ENCODE assay signal across 20 cellular contexts in the genomic region with DNA sequence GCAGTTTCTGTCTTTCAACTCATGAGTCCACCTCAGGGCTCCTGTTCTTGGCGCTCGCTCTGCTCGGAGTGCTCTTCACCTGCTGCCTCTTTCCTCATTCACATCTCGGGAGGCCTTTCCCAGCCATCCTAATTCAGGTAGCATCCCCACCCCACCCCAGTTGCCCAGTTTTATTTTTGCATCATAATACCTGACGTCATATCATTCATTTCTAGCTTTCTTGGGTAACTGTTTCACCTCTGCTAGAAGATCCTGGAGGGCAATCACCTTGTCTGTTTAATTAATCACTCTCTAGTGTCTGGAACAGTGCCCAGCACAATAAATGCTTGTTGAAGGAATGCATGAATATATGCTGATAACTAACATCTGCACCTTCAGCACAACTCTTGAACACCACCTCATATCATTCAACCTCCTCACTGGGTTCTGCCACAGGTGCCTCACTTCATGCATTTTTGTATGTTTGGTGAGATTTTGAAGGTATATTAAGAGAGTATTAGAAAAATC. TPM values are rescaled to one million over a fixed set of nuclear protein-coding genes. Genes with fewer than 3 reads are reported as not detected.
"Had no signal": no experiment of that assay in that cellular context is flagged by ENCODE, and none has a peak within 500 bp of the region (broad histone marks: within the 10 kb centered on the region; RNA-seq: fewer than 3 reads in every experiment).

No MANE protein-coding gene starts in this region.

- H3K4me3 Mint-ChIP-seq: activated naive CD8-positive, alpha-beta T cell treated with anti-CD3 and anti-CD28 coated beads, Interleukin-2, amount 10 ng/mL, durations not matched to agents 7 days and 5 days; dendritic cell treated with granulocyte-macrophage colony-stimulating factor and Interleukin-4, amounts not matched to agents 40 ng/mL and 50 ng/mL, for 4 days; neural progenitor cell; stimulated activated naive CD8-positive, alpha-beta T cell treated with anti-CD3 and anti-CD28 coated beads, Interleukin-15, amount 100 ng/mL, for 72 hours had no signal

- DNase-seq: activated CD4-positive, alpha-beta T cell treated with anti-CD3 and anti-CD28 coated beads, Interleukin-2, amount 50 U/mL, for 48 hours; activated CD4-positive, CD25-positive, alpha-beta regulatory T cell treated with anti-CD3 and anti-CD28 coated beads, Interleukin-2, amount 50 U/mL, for 72 hours; activated CD8-positive, alpha-beta memory T cell treated with anti-CD3 and anti-CD28 coated beads, Interleukin-2, amount 50 U/mL, for 4 hours; activated gamma-delta T cell treated with Interleukin-2 at 50 U/mL for 16 hours; activated naive CD8-positive, alpha-beta T cell treated with anti-CD3 and anti-CD28 coated beads, Interleukin-2, amount 10 ng/mL, durations not matched to agents 7 days and 5 days; activated T-cell treated with anti-CD3 and anti-CD28 coated beads, Interleukin-2, amount 50 U/mL, for 48 hours; anterior cingulate cortex; brain microvascular endothelial cell; effector memory CD4-positive, alpha-beta T cell; gastrocnemius medialis; psoas muscle; right lobe of liver; stimulated activated CD4-positive, alpha-beta T cell treated with anti-CD3 and anti-CD28 coated beads, Interleukin-1b, Interleukin-23, amount 100 ng/mL, for 48 hours; stimulated activated naive CD8-positive, alpha-beta T cell treated with anti-CD3 and anti-CD28 coated beads, Interleukin-15, amount 100 ng/mL, for 72 hours; SW 1271; T-helper 9 cell had no signal

- H3K27me3 ChIP-seq: brain microvascular endothelial cell, gastrocnemius medialis, neural progenitor cell, right lobe of liver had no signal

- H3K27ac Mint-ChIP-seq: activated naive CD8-positive, alpha-beta T cell treated with anti-CD3 and anti-CD28 coated beads, Interleukin-2, amount 10 ng/mL, durations not matched to agents 7 days and 5 days; dendritic cell treated with granulocyte-macrophage colony-stimulating factor and Interleukin-4, amounts not matched to agents 40 ng/mL and 50 ng/mL, for 4 days; neural progenitor cell; stimulated activated naive CD8-positive, alpha-beta T cell treated with anti-CD3 and anti-CD28 coated beads, Interleukin-15, amount 100 ng/mL, for 72 hours had no signal

- H3K9me3 ChIP-seq: gastrocnemius medialis, psoas muscle, right lobe of liver had no signal

- H3K9ac ChIP-seq: neural progenitor cell had no signal

- ATAC-seq: gastrocnemius medialis; left lobe of liver; psoas muscle; right lobe of liver; stimulated activated naive CD8-positive, alpha-beta T cell treated with anti-CD3 and anti-CD28 coated beads, Interleukin-15, amount 100 ng/mL, for 72 hours had no signal

- H3K4me2 ChIP-seq: neural progenitor cell had no signal

- H3K4me1 ChIP-seq: gastrocnemius medialis, psoas muscle, right lobe of liver had no signal

- H2AFZ ChIP-seq: neural progenitor cell had no signal

- H3K27ac ChIP-seq: brain microvascular endothelial cell, gastrocnemius medialis, neural progenitor cell, psoas muscle, right lobe of liver had no signal

- H3K27me3 Mint-ChIP-seq: activated naive CD8-positive, alpha-beta T cell treated with anti-CD3 and anti-CD28 coated beads, Interleukin-2, amount 10 ng/mL, durations not matched to agents 7 days and 5 days; dendritic cell treated with granulocyte-macrophage colony-stimulating factor and Interleukin-4, amounts not matched to agents 40 ng/mL and 50 ng/mL, for 4 days; stimulated activated naive CD8-positive, alpha-beta T cell treated with anti-CD3 and anti-CD28 coated beads, Interleukin-15, amount 100 ng/mL, for 72 hours had no signal

- H3K36me3 ChIP-seq: brain microvascular endothelial cell, gastrocnemius medialis, right lobe of liver had no signal

- H3K9me3 Mint-ChIP-seq: activated naive CD8-positive, alpha-beta T cell treated with anti-CD3 and anti-CD28 coated beads, Interleukin-2, amount 10 ng/mL, durations not matched to agents 7 days and 5 days; dendritic cell treated with granulocyte-macrophage colony-stimulating factor and Interleukin-4, amounts not matched to agents 40 ng/mL and 50 ng/mL, for 4 days; neural progenitor cell; stimulated activated naive CD8-positive, alpha-beta T cell treated with anti-CD3 and anti-CD28 coated beads, Interleukin-15, amount 100 ng/mL, for 72 hours had no signal

- H3K4me3 ChIP-seq: gastrocnemius medialis, neural progenitor cell, psoas muscle, right lobe of liver had no signal

RNA-seq across cellular contexts. Expression of a gene that starts 7.9 kb away (rescaled TPM):
- total RNA-seq: ureter had no signal
